ENCODE assay signal across 7 cellular contexts in genomic region chr1:115052454-115053083, GRCh38. TPM values are rescaled to one million over a fixed set of nuclear protein-coding genes. Genes with fewer than 3 reads are reported as not detected.
DNase-seq lines count a peak whose midpoint lies in the region; ATAC-seq and TF ChIP-seq lines count a peak whose summit lies in the region.

No MANE protein-coding gene starts in this region.

- no peaks in the 10 kb centered on the region for H3K9me3 ChIP-seq in body of pancreas

- TF ChIP-seq CTCF in GM12875 (IDR thresholded peaks at IDR 0.05; ENCODE audit: borderline replicate concordance, insufficient read depth, low read depth, low read length) (peak; percentile 77), HFF-Myc (IDR thresholded peaks at IDR 0.05; ENCODE audit: low read depth, low read length, missing control alignments) (peak; percentile 86), body of pancreas (IDR thresholded peaks at IDR 0.05) (peak; percentile 73 to 94 (median 81))

- ATAC-seq in body of pancreas: peak; percentile 76

- no peaks in the 10 kb centered on the region for H3K4me1 ChIP-seq in body of pancreas

- intact Hi-C loops in body of pancreas (cut with DNase I): no loop called here

- H3K4me3 ChIP-seq in GM12875 (ENCODE audit: low read depth, low read length) (no peak overlapping the region), HFF-Myc (replicated peaks; ENCODE audit: low read depth, low read length) (no peak overlapping the region), body of pancreas (no peak overlapping the region)

- no peak for DNase-seq in HFF-Myc (ENCODE audit: extremely low read depth, low read depth)
- peak; percentile 43 to 79 (median 77) for DNase-seq in NCI-H1417 (lab: John Stamatoyannopoulos, UW)
- peak in 4 of 5 experiments; percentile 26 to 63 (median 40) for DNase-seq in T-helper 2 cell
- DNase-seq in body of pancreas: peak; percentile 68 to 84 (median 74)
- DNase-seq in iPS-NIHi11 (ENCODE audit: low spot score): peak; percentile 79
- peak; percentile 56 for DNase-seq in stimulated activated CD4-positive, alpha-beta T cell treated with anti-CD3 and anti-CD28 coated beads, Interleukin-1b, Interleukin-23, amount 100 ng/mL, for 48 hours

- TF ChIP-seq POLR2A in body of pancreas (IDR thresholded peaks at IDR 0.05): no peak

- WGBS in body of pancreas, 2 donors: 20 to 27% methylated on average over 9 of the region's 9 CpGs

- no peaks in the 10 kb centered on the region for H3K36me3 ChIP-seq in body of pancreas (replicated peaks in 1 of 2; ENCODE audit: insufficient read depth in 1 of 2, low read depth in 2 of 2)

- H3K27me3 ChIP-seq in body of pancreas: no peaks in the 10 kb centered on the region

- H3K27ac ChIP-seq in body of pancreas: no peak overlapping the region

RNA-seq across cellular contexts. Expression of gene TSHB, which starts 22.9 kb away (rescaled TPM):
- not detected for total RNA-seq in body of pancreas

RNA-seq across cellular contexts. Expression of gene TSPAN2, which starts 36.7 kb away (rescaled TPM):
- total RNA-seq in body of pancreas: 1 to 10 TPM; 2.6 to 4.0 TPM
